In genomic region chr10:119896937-119897336, GRCh38 we compare ENCODE assay signal across 9 cellular contexts. TPM values are rescaled to one million over a fixed set of nuclear protein-coding genes. Genes with fewer than 3 reads are reported as not detected.
A peak's percentile ranks its signal among the peaks of the same experiment; 100 is the strongest.
DNase-seq lines count a peak whose midpoint lies in the region; ATAC-seq and TF ChIP-seq lines count a peak whose summit lies in the region.
"Had no signal": no experiment of that assay in that cellular context is flagged by ENCODE, and none has a peak within 500 bp of the region (broad histone marks: within the 10 kb centered on the region; RNA-seq: fewer than 3 reads in every experiment).

No MANE protein-coding gene starts in this region.

- intact Hi-C loops in lower leg skin (cut with DNase I; ENCODE audit: low total_unique reads) = no loop called here

- TF ChIP-seq CTCF in fibroblast of pulmonary artery (IDR thresholded peaks at IDR 0.05; ENCODE audit: low read length, missing control alignments) = no peak
- TF ChIP-seq CTCF in lower leg skin (IDR thresholded peaks at IDR 0.05) = no peak

- H3K4me3 ChIP-seq in fibroblast of pulmonary artery (replicated peaks; ENCODE audit: low read depth, low read length) (peak overlapping the region; percentile 2), lower leg skin (ENCODE audit: low read depth, poor library complexity, severe bottlenecking) (no peak overlapping the region)

- DNase-seq in AG20443 (ENCODE audit: low spot score) (peak; percentile 31), NCI-H2227 (lab: John Stamatoyannopoulos, UW; ENCODE audit: unreplicated experiment) (peak; percentile 41), fibroblast of pulmonary artery (ENCODE audit: low read depth) (peak; percentile 49), myocyte (ENCODE audit: low read depth) (peak; percentile 21), lower leg skin (ENCODE audit: low spot score in 2 of 2) (no peak), NCI-H1930 (lab: John Stamatoyannopoulos, UW) (no peak)
- DNase-seq: stimulated activated CD4-positive, alpha-beta T cell treated with anti-CD3 and anti-CD28 coated beads, Interleukin-2, amount 100 ng/mL, for 24 hours had no signal

- WGBS in lower leg skin, 2 donors = 41 to 47% methylated on average over 4 of the region's 4 CpGs

- TF ChIP-seq POLR2A in lower leg skin (IDR thresholded peaks at IDR 0.05) = no peak

- ATAC-seq in HG03457 (IDR thresholded peaks at IDR 0.05; ENCODE audit: unreplicated experiment) (no peak), HG03432 (IDR thresholded peaks at IDR 0.05; ENCODE audit: unreplicated experiment) (no peak)

RNA-seq across cellular contexts. Expression of gene SEC23IP, which starts 4.4 kb away (rescaled TPM):
- total RNA-seq in myocyte = 21.4 and 29.0 TPM in 2 replicates
- polyA plus RNA-seq in myocyte (2012) = 23.5 TPM
- 10 to 100 TPM; 19.7 to 41.1 (median 22.9) TPM for total RNA-seq in lower leg skin

RNA-seq across cellular contexts. Expression of gene MCMBP, which starts 24.3 kb away (rescaled TPM):
- total RNA-seq in myocyte (27.3 and 36.6 TPM in 2 replicates), lower leg skin (10 to 100 TPM; 48.6 to 62.5 (median 52.0) TPM)
- 23.5 TPM for polyA plus RNA-seq in myocyte (2012)

Comparison
In these comparisons a context has a peak if more than half of its experiments do, and no peak if none do; other contexts are left out.
1. DNase-seq: peak in AG20443 (single experiment), NCI-H2227 (single experiment), fibroblast of pulmonary artery (single experiment) and myocyte (single experiment); none in lower leg skin (0 of 2) and NCI-H1930 (0 of 2).